1 cellular context compared by ENCODE assay signal in the genomic region with DNA sequence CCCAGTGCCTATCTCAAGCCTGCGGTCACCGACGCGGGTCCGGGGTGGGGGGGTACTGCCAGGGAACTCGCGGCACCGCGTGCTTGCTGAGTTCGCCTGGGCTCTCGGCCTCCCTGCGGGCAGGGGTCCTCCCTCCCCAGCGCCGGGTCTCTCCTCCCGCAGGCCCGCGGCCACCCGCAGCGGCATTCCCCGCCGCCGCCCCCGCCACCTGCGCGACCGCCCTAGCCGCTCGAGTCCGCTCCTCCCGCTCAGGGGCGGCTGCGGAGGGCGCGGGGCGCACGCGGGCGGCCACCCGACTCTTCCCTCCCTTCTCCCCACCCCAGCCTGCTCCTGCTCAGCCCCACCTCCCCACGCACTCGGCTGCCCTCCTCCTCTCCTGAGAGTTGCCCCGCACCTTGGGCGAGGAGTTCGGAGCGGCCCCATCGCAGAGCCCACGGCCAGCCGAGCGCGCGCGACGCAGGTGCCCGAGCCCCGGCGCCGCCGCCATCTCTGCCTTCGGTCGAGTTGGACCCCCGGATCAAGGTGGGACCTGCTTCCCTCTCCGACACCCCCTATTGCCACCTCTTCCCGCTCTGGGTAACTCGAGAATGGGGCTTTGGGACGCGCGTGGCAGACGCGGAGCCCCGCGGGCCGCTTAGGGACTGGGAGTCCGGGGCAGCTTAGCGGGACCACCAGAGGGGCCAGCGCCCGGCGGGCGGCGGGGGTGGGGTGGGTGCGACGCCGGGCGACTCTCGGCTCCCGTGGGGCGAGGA.
TF ChIP-seq lines count a peak whose summit lies in the region.

No MANE protein-coding gene starts in this region.

TF ChIP-seq in HEK293, 187 proteins besides CTCF, POLR2A, EP300 and RAD21 (continued from another document and continues in another):
- TF ChIP-seq, protein P1, sequence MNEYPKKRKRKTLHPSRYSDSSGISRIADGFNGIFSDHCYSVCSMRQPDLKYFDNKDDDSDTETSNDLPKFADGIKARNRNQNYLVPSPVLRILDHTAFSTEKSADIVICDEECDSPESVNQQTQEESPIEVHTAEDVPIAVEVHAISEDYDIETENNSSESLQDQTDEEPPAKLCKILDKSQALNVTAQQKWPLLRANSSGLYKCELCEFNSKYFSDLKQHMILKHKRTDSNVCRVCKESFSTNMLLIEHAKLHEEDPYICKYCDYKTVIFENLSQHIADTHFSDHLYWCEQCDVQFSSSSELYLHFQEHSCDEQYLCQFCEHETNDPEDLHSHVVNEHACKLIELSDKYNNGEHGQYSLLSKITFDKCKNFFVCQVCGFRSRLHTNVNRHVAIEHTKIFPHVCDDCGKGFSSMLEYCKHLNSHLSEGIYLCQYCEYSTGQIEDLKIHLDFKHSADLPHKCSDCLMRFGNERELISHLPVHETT (tag by site-specific recombination; IDR thresholded peaks at IDR 0.05), result no peak
- no peak for TF ChIP-seq ZNF585B (tag by site-specific recombination; IDR thresholded peaks at IDR 0.05)
- TF ChIP-seq, protein P2, sequence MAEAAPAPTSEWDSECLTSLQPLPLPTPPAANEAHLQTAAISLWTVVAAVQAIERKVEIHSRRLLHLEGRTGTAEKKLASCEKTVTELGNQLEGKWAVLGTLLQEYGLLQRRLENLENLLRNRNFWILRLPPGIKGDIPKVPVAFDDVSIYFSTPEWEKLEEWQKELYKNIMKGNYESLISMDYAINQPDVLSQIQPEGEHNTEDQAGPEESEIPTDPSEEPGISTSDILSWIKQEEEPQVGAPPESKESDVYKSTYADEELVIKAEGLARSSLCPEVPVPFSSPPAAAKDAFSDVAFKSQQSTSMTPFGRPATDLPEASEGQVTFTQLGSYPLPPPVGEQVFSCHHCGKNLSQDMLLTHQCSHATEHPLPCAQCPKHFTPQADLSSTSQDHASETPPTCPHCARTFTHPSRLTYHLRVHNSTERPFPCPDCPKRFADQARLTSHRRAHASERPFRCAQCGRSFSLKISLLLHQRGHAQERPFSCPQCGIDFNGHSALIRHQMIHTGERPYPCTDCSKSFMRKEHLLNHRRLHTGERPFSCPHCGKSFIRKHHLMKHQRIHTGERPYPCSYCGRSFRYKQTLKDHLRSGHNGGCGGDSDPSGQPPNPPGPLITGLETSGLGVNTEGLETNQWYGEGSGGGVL (tag by site-specific recombination; IDR thresholded peaks at IDR 0.05), result peak; percentile 94
- no peak for TF ChIP-seq ZNF48 (tag by site-specific recombination; IDR thresholded peaks at IDR 0.05)
- TF ChIP-seq WT1 (tag by site-specific recombination; IDR thresholded peaks at IDR 0.05), result peak; percentile 50; the same call in 1 of the 2 replicates
- TF ChIP-seq ZBTB8A (tag by site-specific recombination; IDR thresholded peaks at IDR 0.05), result peak; percentile 94
- no peak for TF ChIP-seq HOXD13 (CRISPR knock-in tag; IDR thresholded peaks at IDR 0.05; ENCODE audit: borderline replicate concordance)
- no peak for TF ChIP-seq ZNF184 (tag by site-specific recombination; IDR thresholded peaks at IDR 0.05)
- no peak for TF ChIP-seq ZNF302 (tag by site-specific recombination; IDR thresholded peaks at IDR 0.05; ENCODE audit: low read depth)
- TF ChIP-seq ZNF214 (tag by site-specific recombination; IDR thresholded peaks at IDR 0.05; ENCODE audit: borderline replicate concordance), result no peak
- TF ChIP-seq MYNN (tag by site-specific recombination; IDR thresholded peaks at IDR 0.05; ENCODE audit: borderline replicate concordance), result no peak
- TF ChIP-seq ZNF707 (tag by site-specific recombination; IDR thresholded peaks at IDR 0.05), result no peak
- no peak for TF ChIP-seq ZNF623 (tag by site-specific recombination; IDR thresholded peaks at IDR 0.05)
- TF ChIP-seq SP3 (tag by site-specific recombination; IDR thresholded peaks at IDR 0.05), result peak; percentile 59
- TF ChIP-seq, protein P3, sequence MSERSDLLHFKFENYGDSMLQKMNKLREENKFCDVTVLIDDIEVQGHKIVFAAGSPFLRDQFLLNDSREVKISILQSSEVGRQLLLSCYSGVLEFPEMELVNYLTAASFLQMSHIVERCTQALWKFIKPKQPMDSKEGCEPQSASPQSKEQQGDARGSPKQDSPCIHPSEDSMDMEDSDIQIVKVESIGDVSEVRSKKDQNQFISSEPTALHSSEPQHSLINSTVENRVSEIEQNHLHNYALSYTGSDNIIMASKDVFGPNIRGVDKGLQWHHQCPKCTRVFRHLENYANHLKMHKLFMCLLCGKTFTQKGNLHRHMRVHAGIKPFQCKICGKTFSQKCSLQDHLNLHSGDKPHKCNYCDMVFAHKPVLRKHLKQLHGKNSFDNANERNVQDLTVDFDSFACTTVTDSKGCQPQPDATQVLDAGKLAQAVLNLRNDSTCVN (tag by site-specific recombination; optimal IDR thresholded peaks at IDR 0.05), result peak; percentile 96
- TF ChIP-seq, protein P4, sequence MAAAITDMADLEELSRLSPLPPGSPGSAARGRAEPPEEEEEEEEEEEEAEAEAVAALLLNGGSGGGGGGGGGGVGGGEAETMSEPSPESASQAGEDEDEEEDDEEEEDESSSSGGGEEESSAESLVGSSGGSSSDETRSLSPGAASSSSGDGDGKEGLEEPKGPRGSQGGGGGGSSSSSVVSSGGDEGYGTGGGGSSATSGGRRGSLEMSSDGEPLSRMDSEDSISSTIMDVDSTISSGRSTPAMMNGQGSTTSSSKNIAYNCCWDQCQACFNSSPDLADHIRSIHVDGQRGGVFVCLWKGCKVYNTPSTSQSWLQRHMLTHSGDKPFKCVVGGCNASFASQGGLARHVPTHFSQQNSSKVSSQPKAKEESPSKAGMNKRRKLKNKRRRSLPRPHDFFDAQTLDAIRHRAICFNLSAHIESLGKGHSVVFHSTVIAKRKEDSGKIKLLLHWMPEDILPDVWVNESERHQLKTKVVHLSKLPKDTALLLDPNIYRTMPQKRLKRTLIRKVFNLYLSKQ (tag by site-specific recombination; IDR thresholded peaks at IDR 0.05; ENCODE audit: borderline replicate concordance), result no peak
- no peak for TF ChIP-seq ZNF202 (tag by site-specific recombination; IDR thresholded peaks at IDR 0.05; ENCODE audit: borderline replicate concordance)
- TF ChIP-seq ZNF146 (tag by site-specific recombination; IDR thresholded peaks at IDR 0.05), result no peak
- no peak for TF ChIP-seq ZNF558 (tag by site-specific recombination; IDR thresholded peaks at IDR 0.05)
- TF ChIP-seq KLF17 (tag by site-specific recombination; IDR thresholded peaks at IDR 0.05), result peak; percentile 33; the same call in 1 of the 2 replicates
- no peak for TF ChIP-seq ZNF473 (tag by site-specific recombination; IDR thresholded peaks at IDR 0.05)
- TF ChIP-seq ZBTB48 (tag by site-specific recombination; IDR thresholded peaks at IDR 0.05), result peak; percentile 47
- peak; percentile 22; the same call in 1 of the 2 replicates for TF ChIP-seq KLF1 (tag by site-specific recombination; IDR thresholded peaks at IDR 0.05)
- 0 out of 2 replicates have a peak, but pooled peaks have one; percentile 44 for TF ChIP-seq YY1 (tag by site-specific recombination; IDR thresholded peaks at IDR 0.05)
- peak; percentile 61; the same call in 1 of the 2 replicates for TF ChIP-seq ZNF692 (tag by site-specific recombination; IDR thresholded peaks at IDR 0.05)
- no peak for TF ChIP-seq ZNF148 (tag by site-specific recombination; IDR thresholded peaks at IDR 0.05; ENCODE audit: borderline replicate concordance)
- TF ChIP-seq ZBTB17 (tag by site-specific recombination; IDR thresholded peaks at IDR 0.05), result 0 out of 2 replicates have a peak, but pooled peaks have one; percentile 21
- no peak for TF ChIP-seq ZNF391 (tag by site-specific recombination; IDR thresholded peaks at IDR 0.05; ENCODE audit: borderline replicate concordance, low read depth)
- TF ChIP-seq ZNF560 (tag by site-specific recombination; IDR thresholded peaks at IDR 0.05; ENCODE audit: borderline replicate concordance), result no peak
- no peak for TF ChIP-seq ZNF221 (tag by site-specific recombination; IDR thresholded peaks at IDR 0.05; ENCODE audit: borderline replicate concordance)
- TF ChIP-seq HIC1 (tag by site-specific recombination; IDR thresholded peaks at IDR 0.05), result 0 out of 2 replicates have a peak, but pooled peaks have one; percentile 37
- TF ChIP-seq PATZ1 (tag by site-specific recombination; IDR thresholded peaks at IDR 0.05), result peak; percentile 22; the same call in 1 of the 2 replicates
- no peak for TF ChIP-seq ZNF830 (tag by site-specific recombination; IDR thresholded peaks at IDR 0.05; ENCODE audit: low read depth)
- no peak for TF ChIP-seq ZNF514 (tag by site-specific recombination; IDR thresholded peaks at IDR 0.05)
- TF ChIP-seq ZNF404 (tag by site-specific recombination; IDR thresholded peaks at IDR 0.05), result no peak
- no peak for TF ChIP-seq IKZF3 (tag by site-specific recombination; IDR thresholded peaks at IDR 0.05)
- no peak for TF ChIP-seq HOXA7 (CRISPR knock-in tag; IDR thresholded peaks at IDR 0.05; ENCODE audit: borderline replicate concordance)
- TF ChIP-seq ZBTB1 (tag by site-specific recombination; IDR thresholded peaks at IDR 0.05), result 0 out of 2 replicates have a peak, but pooled peaks have one; percentile 17
- no peak for TF ChIP-seq KLF10 (tag by site-specific recombination; IDR thresholded peaks at IDR 0.05)
- TF ChIP-seq ZNF248 (tag by site-specific recombination; IDR thresholded peaks at IDR 0.05), result no peak
- peak; percentile 33; the same call in 1 of the 2 replicates for TF ChIP-seq ZXDB (tag by site-specific recombination; IDR thresholded peaks at IDR 0.05)
- no peak for TF ChIP-seq ZNF23 (tag by site-specific recombination; IDR thresholded peaks at IDR 0.05; ENCODE audit: borderline replicate concordance)
- TF ChIP-seq ZSCAN30 (tag by site-specific recombination; IDR thresholded peaks at IDR 0.05), result 0 out of 2 replicates have a peak, but pooled peaks have one; percentile 34
